In the genomic region with DNA sequence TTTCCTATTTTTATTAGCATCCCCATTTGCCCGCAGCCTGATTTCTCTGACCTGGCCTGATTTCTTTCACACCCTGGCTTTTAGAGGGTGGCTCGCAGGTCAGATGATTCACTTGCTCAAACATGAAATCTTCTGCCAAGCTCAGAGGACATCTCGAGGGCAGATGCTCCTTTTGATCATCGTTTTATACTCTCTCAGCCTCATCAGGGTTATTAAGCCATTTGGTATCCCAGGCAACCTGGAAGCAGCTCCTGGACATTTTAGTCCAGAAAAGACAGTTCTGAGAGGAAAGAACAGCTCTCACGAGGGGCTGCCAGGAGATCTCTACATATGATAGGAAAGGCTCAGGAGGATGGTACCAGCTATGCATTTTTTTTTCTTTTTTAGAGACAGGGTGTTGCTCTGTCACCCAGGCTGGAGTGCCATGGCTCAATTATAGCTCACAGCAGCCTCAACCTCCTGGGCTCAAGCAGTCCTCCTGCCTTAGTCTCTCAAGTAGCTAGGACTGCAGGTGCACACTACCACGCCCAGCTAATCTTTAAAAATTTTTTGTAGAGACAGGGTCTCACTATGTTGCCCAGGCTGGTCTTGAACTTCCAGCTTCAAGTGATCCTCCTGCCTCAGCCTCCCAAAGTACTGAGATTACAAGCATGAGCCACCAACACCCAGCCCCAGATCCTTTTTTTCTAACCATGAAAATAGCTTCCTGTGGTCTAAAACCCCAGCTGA, we compare ENCODE assay signal across 13 cellular contexts.
DNase-seq lines count a peak whose midpoint lies in the region; ATAC-seq and TF ChIP-seq lines count a peak whose summit lies in the region.
"Had no signal": no experiment of that assay in that cellular context is flagged by ENCODE, and none has a peak within 500 bp of the region (broad histone marks: within the 10 kb centered on the region; RNA-seq: fewer than 3 reads in every experiment).

No MANE protein-coding gene starts in this region.

- CTCF ChIA-PET in HEK293T (lab: Yijun Ruan, JAX) = interaction anchor here (1.2 kb wide), 1 partner anchor 10 kb away, joined by 4 read pairs; no protein-coding TSS in a partner anchor

- TF ChIP-seq CTCF in AG10803 (conservative IDR thresholded peaks at IDR 0.05; ENCODE audit: low read length) (no peak), DND-41 (IDR thresholded peaks at IDR 0.05; ENCODE audit: borderline replicate concordance, extremely low read depth, low read length, poor library complexity, severe bottlenecking) (no peak), natural killer cell (IDR thresholded peaks at IDR 0.05) (no peak), glutamatergic neuron (IDR thresholded peaks at IDR 0.05; ENCODE audit: partially characterized antibody, unreplicated experiment) (no peak), WERI-Rb-1 (IDR thresholded peaks at IDR 0.05; ENCODE audit: low read depth, low read length) (no peak)

- no peaks in the 10 kb centered on the region for H3K27me3 ChIP-seq in DND-41 (ENCODE audit: insufficient read depth, low read length, poor library complexity)
- no peaks in the 10 kb centered on the region for H3K27me3 ChIP-seq in WERI-Rb-1 (ENCODE audit: insufficient read depth, low read depth, severe bottlenecking)

- H3K4me1 ChIP-seq in DND-41 (ENCODE audit: insufficient read depth, low read length) = peaks cover 11% of the 10 kb centered on the region; the same call in 1 of the 2 replicates
- H3K4me1 ChIP-seq: prostate gland had no signal

- no peak overlapping the region for H3K9ac ChIP-seq in DND-41 (ENCODE audit: low read depth, low read length)

- H3K9me3 Mint-ChIP-seq in activated T-helper 2 cell treated with anti-CD3 and anti-CD28 coated beads, Interferon-gamma antibody, Interleukin-2, Interleukin-4, amounts not matched to agents 10 μg/mL and 5 μg/mL and 100 μg/mL, durations not matched to agents 14 hours and 24 hours and 36 hours = peaks cover 12% of the 10 kb centered on the region
- H3K9me3 Mint-ChIP-seq in natural killer cell (no peaks in the 10 kb centered on the region), glutamatergic neuron (ENCODE audit: unreplicated experiment) (peaks cover 3% of the 10 kb centered on the region)

- H3K4me3 ChIP-seq in AG10803 (ENCODE audit: low read length) (no peak overlapping the region), DND-41 (ENCODE audit: low read depth in 1 of 2, low read length in 2 of 2) (no peak overlapping the region), WERI-Rb-1 (ENCODE audit: low read depth, low read length) (no peak overlapping the region)
- H3K4me3 ChIP-seq: GM23338, lower lobe of right lung, prostate gland had no signal

- peaks cover 3% of the 10 kb centered on the region for H3K27me3 Mint-ChIP-seq in activated T-helper 2 cell treated with anti-CD3 and anti-CD28 coated beads, Interferon-gamma antibody, Interleukin-2, Interleukin-4, amounts not matched to agents 10 μg/mL and 5 μg/mL and 100 μg/mL, durations not matched to agents 14 hours and 24 hours and 36 hours (ENCODE audit: low read depth)
- H3K27me3 Mint-ChIP-seq in natural killer cell (ENCODE audit: low read depth in 2 of 2) (no peaks in the 10 kb centered on the region), glutamatergic neuron (ENCODE audit: unreplicated experiment) (peaks cover 7% of the 10 kb centered on the region)
- H3K27me3 Mint-ChIP-seq: stimulated activated naive CD8-positive, alpha-beta T cell treated with anti-CD3 and anti-CD28 coated beads, Interleukin-15, amount 100 ng/mL, for 72 hours had no signal

- no peak overlapping the region for H3K27ac ChIP-seq in DND-41 (ENCODE audit: low read length)
- H3K27ac ChIP-seq in WERI-Rb-1 = no peak overlapping the region
- H3K27ac ChIP-seq: lower lobe of right lung had no signal

- POLR2A ChIA-PET in HEK293T (lab: Yijun Ruan, JAX) = no interaction called here

- intact Hi-C loops in activated T-helper 2 cell treated with anti-CD3 and anti-CD28 coated beads, Interferon-gamma antibody, Interleukin-2, Interleukin-4, amounts not matched to agents 10 μg/mL and 5 μg/mL and 100 μg/mL, durations not matched to agents 14 hours and 24 hours and 36 hours (cut with micrococcal nuclease) = loop anchor here (10.0 kb wide), 1 partner anchor 903 kb away; no protein-coding TSS in a partner anchor
- intact Hi-C loops in natural killer cell (cut with micrococcal nuclease) = no loop called here

- in situ Hi-C loops in KBM-7 (cut with MboI; ENCODE audit: low pct_unique_long_range_greater_than_20kb, low sequenced_read_pairs) = loop anchor here (25.0 kb wide), 2 partner anchors 420 to 895 kb away; no protein-coding TSS in a partner anchor

- no peak overlapping the region for H3K4me2 ChIP-seq in DND-41 (ENCODE audit: insufficient read depth, low read length)
- H3K4me2 ChIP-seq: GM23338 had no signal

- H3K27ac Mint-ChIP-seq in activated T-helper 2 cell treated with anti-CD3 and anti-CD28 coated beads, Interferon-gamma antibody, Interleukin-2, Interleukin-4, amounts not matched to agents 10 μg/mL and 5 μg/mL and 100 μg/mL, durations not matched to agents 14 hours and 24 hours and 36 hours = peak overlapping the region; percentile 79
- H3K27ac Mint-ChIP-seq in natural killer cell = peak overlapping the region; percentile 65 to 85
- no peak overlapping the region for H3K27ac Mint-ChIP-seq in glutamatergic neuron (ENCODE audit: unreplicated experiment)
- H3K27ac Mint-ChIP-seq: GM23338 had no signal

- no peak overlapping the region for H3K4me3 Mint-ChIP-seq in activated T-helper 2 cell treated with anti-CD3 and anti-CD28 coated beads, Interferon-gamma antibody, Interleukin-2, Interleukin-4, amounts not matched to agents 10 μg/mL and 5 μg/mL and 100 μg/mL, durations not matched to agents 14 hours and 24 hours and 36 hours (ENCODE audit: low read depth)
- peak overlapping the region; percentile 35 for H3K4me3 Mint-ChIP-seq in natural killer cell
- H3K4me3 Mint-ChIP-seq in glutamatergic neuron (ENCODE audit: unreplicated experiment) = no peak overlapping the region
- H3K4me3 Mint-ChIP-seq: GM23338; stimulated activated naive CD8-positive, alpha-beta T cell treated with anti-CD3 and anti-CD28 coated beads, Interleukin-15, amount 100 ng/mL, for 72 hours had no signal

- H3K4me1 Mint-ChIP-seq in activated T-helper 2 cell treated with anti-CD3 and anti-CD28 coated beads, Interferon-gamma antibody, Interleukin-2, Interleukin-4, amounts not matched to agents 10 μg/mL and 5 μg/mL and 100 μg/mL, durations not matched to agents 14 hours and 24 hours and 36 hours (ENCODE audit: low read depth) = peaks cover 42% of the 10 kb centered on the region
- H3K4me1 Mint-ChIP-seq in natural killer cell (peaks cover 55 to 59% of the 10 kb centered on the region in 2 donors), glutamatergic neuron (ENCODE audit: low read depth, unreplicated experiment) (peaks cover 4% of the 10 kb centered on the region)
- H3K4me1 Mint-ChIP-seq: GM23338 had no signal

- H3K9me3 ChIP-seq in DND-41 (ENCODE audit: insufficient read depth, low read length, severe bottlenecking) = peaks cover 2% of the 10 kb centered on the region
- H3K9me3 ChIP-seq in WERI-Rb-1 (ENCODE audit: severe bottlenecking) = no peaks in the 10 kb centered on the region
- H3K9me3 ChIP-seq: prostate gland had no signal

- H2AFZ ChIP-seq in DND-41 (ENCODE audit: low read depth, low read length) = no peak overlapping the region
- H2AFZ ChIP-seq: GM23338 had no signal

- no peaks in the 10 kb centered on the region for H3K79me2 ChIP-seq in DND-41 (ENCODE audit: insufficient read depth, low read length)

- ATAC-seq in DND-41 (ENCODE audit: insufficient read depth, low read depth) (peak; percentile 23; the same call in 1 of the 3 replicates), natural killer cell (no peak)
- ATAC-seq: GM23338 had no signal

- H3K36me3 ChIP-seq in DND-41 (ENCODE audit: insufficient read depth, low read length) (no peaks in the 10 kb centered on the region), WERI-Rb-1 (no peaks in the 10 kb centered on the region)
- H3K36me3 ChIP-seq: lower lobe of right lung, prostate gland had no signal

- no peaks in the 10 kb centered on the region for H4K20me1 ChIP-seq in DND-41 (ENCODE audit: insufficient read depth, low read length)

- peaks cover 14% of the 10 kb centered on the region for H3K36me3 Mint-ChIP-seq in activated T-helper 2 cell treated with anti-CD3 and anti-CD28 coated beads, Interferon-gamma antibody, Interleukin-2, Interleukin-4, amounts not matched to agents 10 μg/mL and 5 μg/mL and 100 μg/mL, durations not matched to agents 14 hours and 24 hours and 36 hours (ENCODE audit: low read depth)
- H3K36me3 Mint-ChIP-seq in natural killer cell (peaks cover 8% of the 10 kb centered on the region), glutamatergic neuron (ENCODE audit: unreplicated experiment) (peaks cover 10% of the 10 kb centered on the region)

- DNase-seq in AG10803 (ENCODE audit: low read depth) (peak; percentile 33), DND-41 (no peak), natural killer cell (no peak), glutamatergic neuron (no peak), WERI-Rb-1 (no peak), KBM-7 (no peak), HEK293T (ENCODE audit: extremely low spot score) (no peak)
- no peak for DNase-seq in activated T-helper 2 cell treated with anti-CD3 and anti-CD28 coated beads, Interferon-gamma antibody, Interleukin-2, Interleukin-4, amounts not matched to agents 10 μg/mL and 5 μg/mL and 100 μg/mL, durations not matched to agents 14 hours and 24 hours and 36 hours (ENCODE audit: low spot score)
- DNase-seq: lower lobe of right lung, NCI-H1436 treated with DMSO at 0.1 percent for 48 hours had no signal

TF ChIP-seq in HEK293T, 16 proteins besides CTCF, POLR2A, EP300 and RAD21 (continues in another document):
- TF ChIP-seq NFRKB (IDR thresholded peaks at IDR 0.05) (no peak), TARDBP (IDR thresholded peaks at IDR 0.05) (no peak), ARNT (IDR thresholded peaks at IDR 0.05) (no peak), SP1 (IDR thresholded peaks at IDR 0.05) (no peak), HDGF (IDR thresholded peaks at IDR 0.05; ENCODE audit: borderline replicate concordance) (no peak), BHLHE40 (IDR thresholded peaks at IDR 0.05; ENCODE audit: borderline replicate concordance) (no peak), ZNF384 (IDR thresholded peaks at IDR 0.05) (no peak), L3MBTL2 (conservative IDR thresholded peaks at IDR 0.05) (no peak), SUZ12 (IDR thresholded peaks at IDR 0.05) (no peak), LEF1 (IDR thresholded peaks at IDR 0.05; ENCODE audit: borderline replicate concordance) (no peak), CTBP1 (IDR thresholded peaks at IDR 0.05; ENCODE audit: borderline replicate concordance) (no peak), FOXK2 (IDR thresholded peaks at IDR 0.05) (no peak), FOXA1 (IDR thresholded peaks at IDR 0.05) (no peak), ELF4 (IDR thresholded peaks at IDR 0.05) (no peak)
